Comparison of ENCODE assay signal across 14 cellular contexts in genomic region chr3:134253475-134254231, GRCh38. TPM values are rescaled to one million over a fixed set of nuclear protein-coding genes. Genes with fewer than 3 reads are reported as not detected.
DNase-seq lines count a peak whose midpoint lies in the region; ATAC-seq, FAIRE-seq and TF ChIP-seq lines count a peak whose summit lies in the region.
"Had no signal": no experiment of that assay in that cellular context is flagged by ENCODE, and none has a peak within 500 bp of the region (broad histone marks: within the 10 kb centered on the region; RNA-seq: fewer than 3 reads in every experiment).

No MANE protein-coding gene starts in this region.

- peaks cover 5% of the 10 kb centered on the region for H3K4me1 ChIP-seq in mammary epithelial cell (ENCODE audit: insufficient read depth, low read length)
- peaks cover 0 to 6% of the 10 kb centered on the region in 2 donors for H3K4me1 ChIP-seq in breast epithelium
- H3K4me1 ChIP-seq in H1 (replicated peaks in 1 of 4; ENCODE audit: control insufficient read depth in 3 of 4, insufficient read depth in 4 of 4, low read length in 3 of 4), result peaks cover 5 to 20% (median 13%) of the 10 kb centered on the region in 4 experiments

- H3K23ac ChIP-seq in H1 (ENCODE audit: insufficient read length), result no peak overlapping the region

- peaks cover 24% of the 10 kb centered on the region for H3K4me1 Mint-ChIP-seq in type B pancreatic cell (ENCODE audit: unreplicated experiment)

- H3K9me3 Mint-ChIP-seq in type B pancreatic cell, result peaks cover under 1% of the 10 kb centered on the region

- H3K79me2 ChIP-seq in mammary epithelial cell (ENCODE audit: insufficient read depth, low read length) (peaks cover 28% of the 10 kb centered on the region), H1 (ENCODE audit: control insufficient read depth in 1 of 2, insufficient read depth in 2 of 2, low read length in 2 of 2) (peaks cover 4 to 15% of the 10 kb centered on the region in 2 experiments; a peak in 2 of 4 replicates)

- CTCF ChIA-PET in mammary epithelial cell (lab: Charles Lee; ENCODE audit: low non-redundant PET) (no interaction called here), H1 (lab: Charles Lee; ENCODE audit: partially characterized antibody) (interaction anchor here (1.7 kb wide), 2 partner anchors 9 to 55 kb away, joined by 3 to 8 read pairs; no protein-coding TSS in a partner anchor)

- 100% methylated on average over 1 of the region's 2 CpGs for whole genome bisulfite sequencing in mammary epithelial cell (ENCODE audit: low coverage, missing lambda C conversion rate)
- 88% methylated on average over 2 of the region's 2 CpGs; no CpG with 5 or more reads in 1 of the 2 experiments for WGBS in H1 (ENCODE audit: extremely low coverage in 1 of 2, insufficient coverage in 1 of 2, insufficient read length in 1 of 2, insufficient replicate concordance in 2 of 2, low coverage in 1 of 2, low lambda C conversion rate in 2 of 2, missing lambda C conversion rate in 1 of 2), 2 experiments

- no peak for ATAC-seq in GM21381 (IDR thresholded peaks at IDR 0.05; ENCODE audit: unreplicated experiment)
- ATAC-seq in HG02885 (IDR thresholded peaks at IDR 0.05; ENCODE audit: poor library complexity, unreplicated experiment), result no peak
- ATAC-seq: HCT116 had no signal

- no TSS peak for BruUV-seq in mammary epithelial cell (replicated peaks; lab: Mats Ljungman, UMichigan)

- H3K27me3 ChIP-seq in mammary epithelial cell (ENCODE audit: insufficient read depth, low read length) (no peaks in the 10 kb centered on the region), breast epithelium (no peaks in the 10 kb centered on the region), H1 (replicated peaks in 1 of 4; ENCODE audit: control insufficient read depth in 3 of 4, extremely low read depth in 1 of 4, insufficient read depth in 3 of 4, low read length in 3 of 4) (no peaks in the 10 kb centered on the region)
- H3K27me3 ChIP-seq: thyroid gland had no signal

- peak overlapping the region; percentile 13 for H2BK120ac ChIP-seq in H1 (replicated peaks; ENCODE audit: low read depth, low read length)

- H2AFZ ChIP-seq in mammary epithelial cell (ENCODE audit: low read depth, low read length) (no peak overlapping the region), H1 (ENCODE audit: low read length) (no peak overlapping the region)

- peaks cover 3% of the 10 kb centered on the region for H3K23me2 ChIP-seq in H1 (ENCODE audit: low read depth, low read length)

- peak overlapping the region; percentile 64 for H2BK5ac ChIP-seq in H1 (ENCODE audit: low read depth, low read length)

- dilution Hi-C loops in mammary epithelial cell (cut with HindIII; ENCODE audit: low sequenced_read_pairs), result no loop called here

- no peaks in the 10 kb centered on the region for H4K20me1 ChIP-seq in mammary epithelial cell (ENCODE audit: insufficient read depth, low read length)
- no peaks in the 10 kb centered on the region for H4K20me1 ChIP-seq in H1 (replicated peaks in 1 of 2; ENCODE audit: control insufficient read depth in 1 of 2, insufficient read depth in 2 of 2, low read length in 2 of 2)

- TF ChIP-seq EP300 in H1 (IDR thresholded peaks at IDR 0.05; ENCODE audit: borderline replicate concordance in 1 of 2, low read depth in 2 of 2, low read length in 2 of 2), result no peak

- peak overlapping the region; percentile 65 for H3K4ac ChIP-seq in H1 (replicated peaks; ENCODE audit: insufficient read length, low read depth, low read length)

- H4K91ac ChIP-seq in H1 (replicated peaks; ENCODE audit: insufficient read length, low read length), result peak overlapping the region; percentile 26

- H3K9me3 ChIP-seq in mammary epithelial cell (replicated peaks; ENCODE audit: insufficient read depth, low read length) (no peaks in the 10 kb centered on the region), breast epithelium (no peaks in the 10 kb centered on the region), H1 (ENCODE audit: insufficient read depth in 2 of 2, low read depth in 1 of 2, low read length in 1 of 2) (no peaks in the 10 kb centered on the region)
- H3K9me3 ChIP-seq: thyroid gland had no signal

- peak overlapping the region; percentile 58 for H3K4me3 Mint-ChIP-seq in type B pancreatic cell

- H3K27me3 Mint-ChIP-seq in type B pancreatic cell, result no peaks in the 10 kb centered on the region

- no peak overlapping the region for H4K8ac ChIP-seq in H1 (ENCODE audit: extremely low read depth, insufficient read depth, low read length)

- TF ChIP-seq CTCF in mammary epithelial cell (conservative IDR thresholded peaks at IDR 0.05 in 1 of 2, IDR thresholded peaks at IDR 0.05 in 1 of 2; ENCODE audit: extremely low read depth in 1 of 2, insufficient read depth in 1 of 2, low read depth in 1 of 2, low read length in 2 of 2) (no peak), breast epithelium (IDR thresholded peaks at IDR 0.05) (no peak), H1 (IDR thresholded peaks at IDR 0.05; ENCODE audit: control extremely low read depth in 1 of 3, insufficient read depth in 1 of 3, low read depth in 1 of 3, low read length in 3 of 3) (no peak), type B pancreatic cell (conservative IDR thresholded peaks at IDR 0.05) (no peak)

- no peak overlapping the region for H3K56ac ChIP-seq in H1 (replicated peaks; ENCODE audit: insufficient read length, low read depth, low read length)

- DNase-seq in mammary epithelial cell, result peak; percentile 28
- no peak for DNase-seq in breast epithelium (ENCODE audit: low spot score in 2 of 2)
- DNase-seq in OCI-M1 (lab: John Stamatoyannopoulos, UW), result peak; percentile 17
- no peak for DNase-seq in H1 (ENCODE audit: low read depth in 1 of 2, low spot score in 2 of 2)
- no peak for DNase-seq in type B pancreatic cell (ENCODE audit: extremely low spot score, unreplicated experiment)
- DNase-seq in substantia nigra (lab: John Stamatoyannopoulos, UW), result no peak
- DNase-seq: activated CD4-positive, CD25-positive, alpha-beta regulatory T cell treated with anti-CD3 and anti-CD28 coated beads, Interleukin-2, amount 50 U/mL, for 72 hours; GF-D8; Karpas-422; NCI-H345; thyroid gland had no signal

- no peak for TF ChIP-seq RAD21 in H1 (IDR thresholded peaks at IDR 0.05 in 1 of 2, conservative IDR thresholded peaks at IDR 0.05 in 1 of 2; ENCODE audit: low read depth in 2 of 2, low read length in 2 of 2)

- no peaks in the 10 kb centered on the region for H3K36me3 Mint-ChIP-seq in type B pancreatic cell

- H2BK15ac ChIP-seq in H1 (ENCODE audit: low read length), result peak overlapping the region; percentile 66

- H3K27ac ChIP-seq in mammary epithelial cell (ENCODE audit: insufficient read depth, low read depth, low read length) (no peak overlapping the region), breast epithelium (peak overlapping the region in 1 of 2 donors; percentile 99), H1 (ENCODE audit: low read depth, low read length) (no peak overlapping the region), substantia nigra (ENCODE audit: low read depth, low read length, poor library complexity, severe bottlenecking) (no peak overlapping the region)
- H3K27ac ChIP-seq: thyroid gland had no signal

- H4K5ac ChIP-seq in H1 (ENCODE audit: insufficient read length, low read depth, low read length), result no peak overlapping the region

- TF ChIP-seq POLR2A in breast epithelium (IDR thresholded peaks at IDR 0.05) (no peak), H1 (IDR thresholded peaks at IDR 0.05; ENCODE audit: control extremely low read depth in 1 of 2, low read depth in 2 of 2, low read length in 2 of 2) (no peak)

- POLR2A ChIA-PET in H1 (lab: Charles Lee; ENCODE audit: partially characterized antibody), result interaction anchor here (1.1 to 2.6 kb wide), 4 partner anchors 8 to 15 kb away, joined by 3 to 12 read pairs (median 10); no protein-coding TSS in a partner anchor

- in situ Hi-C loops in mammary epithelial cell (cut with MboI; ENCODE audit: low sequenced_read_pairs in 2 of 2), result no loop called here

- H3K4me3 ChIP-seq in mammary epithelial cell (replicated peaks in 1 of 3; ENCODE audit: insufficient read depth in 1 of 3, low read depth in 2 of 3, low read length in 3 of 3), result no peak overlapping the region
- H3K4me3 ChIP-seq in breast epithelium, result no peak overlapping the region
- no peak overlapping the region for H3K4me3 ChIP-seq in H1 (ENCODE audit: extremely low read depth in 1 of 4, insufficient read depth in 2 of 4, low read depth in 3 of 4, low read length in 4 of 4)
- H3K4me3 ChIP-seq: thyroid gland had no signal

- H2BK12ac ChIP-seq in H1 (ENCODE audit: low read depth, low read length), result peak overlapping the region; percentile 97

- H2BK20ac ChIP-seq in H1 (ENCODE audit: low read length), result peak overlapping the region; percentile 90

- H3K14ac ChIP-seq in H1 (ENCODE audit: insufficient read length), result no peak overlapping the region

- peak overlapping the region; percentile 59; the same call in 1 of the 2 replicates for H2AK5ac ChIP-seq in H1 (ENCODE audit: low read depth, low read length)

- peak overlapping the region; percentile 22 for H3K27ac Mint-ChIP-seq in type B pancreatic cell

- intact Hi-C loops in mammary epithelial cell (cut with micrococcal nuclease) (no loop called here), breast epithelium (cut with DNase I; ENCODE audit: low total_unique reads) (loop anchor here (2.0 kb wide), 1 partner anchor 75 kb away; no protein-coding TSS in a partner anchor)

- H3K79me1 ChIP-seq in H1 (ENCODE audit: low read depth, low read length), result no peaks in the 10 kb centered on the region

- H3K9ac ChIP-seq in mammary epithelial cell (ENCODE audit: insufficient read depth, low read length), result no peak overlapping the region
- no peak overlapping the region for H3K9ac ChIP-seq in H1 (replicated peaks in 1 of 4; ENCODE audit: extremely low read depth in 1 of 4, low read depth in 3 of 4, low read length in 3 of 4)

- H3K4me2 ChIP-seq in mammary epithelial cell (ENCODE audit: insufficient read depth, low read depth, low read length), result no peak overlapping the region
- peak overlapping the region in 1 of 2 experiments; percentile 49; a peak in 2 of 4 replicates for H3K4me2 ChIP-seq in H1 (ENCODE audit: insufficient read depth in 1 of 2, low read depth in 2 of 2, low read length in 2 of 2)

- H3K36me3 ChIP-seq in mammary epithelial cell (ENCODE audit: insufficient read depth, low read length) (no peaks in the 10 kb centered on the region), breast epithelium (no peaks in the 10 kb centered on the region), H1 (ENCODE audit: control insufficient read depth in 2 of 4, insufficient read depth in 4 of 4, low read length in 3 of 4) (no peaks in the 10 kb centered on the region)
- H3K36me3 ChIP-seq: thyroid gland had no signal

- H3K18ac ChIP-seq in H1 (ENCODE audit: extremely low read depth, low read length), result 0 out of 2 replicates have a peak overlapping the region, but pooled peaks have one; percentile 20

- no peak for FAIRE-seq in H1 (lab: Jason Lieb, UNC)

RNA-seq across cellular contexts. Expression of gene RYK, which starts 3.0 kb away (rescaled TPM):
- total RNA-seq in mammary epithelial cell (100 to 1,000 TPM in 1 of 2 donors, 10 to 100 TPM in 1; 76.3 to 171 TPM), breast epithelium (100 to 1,000 TPM in 2 of 3 donors, 10 to 100 TPM in 1; 77.9 to 153 (median 150) TPM), type B pancreatic cell (ENCODE audit: low replicate concordance) (50.7 and 59.2 TPM in 2 replicates)
- polyA plus RNA-seq in mammary epithelial cell (49.6 TPM), H1 (2011; rRNA removed) (22.0 and 30.5 TPM in 2 replicates)
- 117 TPM for polyA minus RNA-seq in mammary epithelial cell
- total RNA-seq in H1 (2021; fragmentation: NEBNext Ultra II Directional; extraction: Animal tissue kit (Norgen Biotek cat#: 25700)), result 63.8 and 66.9 TPM in 2 replicates
- 32.4 TPM for polyA plus RNA-seq in H1 (2011; cell fraction: cytosol; rRNA removed)
- polyA plus RNA-seq in H1 (2011; cell fraction: nucleus; rRNA removed), result 58.9 TPM
- polyA plus RNA-seq in H1 (2012, experiment 1 of 2), result 31.9 to 56.8 TPM (median 40.2 TPM) in 4 replicates
- polyA plus RNA-seq in H1 (2012, experiment 2 of 2), result 6.5 TPM
- 84.7 TPM for polyA plus RNA-seq in H1 (2013, experiment 1 of 2)
- 87.1 TPM for polyA plus RNA-seq in H1 (2013, experiment 2 of 2)
- 71.7 and 103 TPM in 2 replicates for polyA minus RNA-seq in H1 (2011; rRNA and poly(A)+ RNA removed)
- polyA minus RNA-seq in H1 (2011; cell fraction: cytosol; rRNA and poly(A)+ RNA removed), result 21.0 TPM
- polyA minus RNA-seq in H1 (2011; cell fraction: nucleus; rRNA and poly(A)+ RNA removed), result 79.4 TPM

Comparison
In these comparisons a context has a peak if more than half of its experiments do, and no peak if none do; other contexts are left out.
1. DNase-seq: peak in mammary epithelial cell (single experiment) and OCI-M1 (single experiment); none in breast epithelium (0 of 2), H1 (0 of 2), type B pancreatic cell (single experiment) and substantia nigra (0 of 49).